ENCODE assay signal across 19 cellular contexts in genomic region chr6:42182101-42182500, GRCh38. TPM values are rescaled to one million over a fixed set of nuclear protein-coding genes. Genes with fewer than 3 reads are reported as not detected.
A peak's percentile ranks its signal among the peaks of the same experiment; 100 is the strongest.
DNase-seq lines count a peak whose midpoint lies in the region; ATAC-seq, FAIRE-seq and TF ChIP-seq lines count a peak whose summit lies in the region.
"Had no signal": no experiment of that assay in that cellular context is flagged by ENCODE, and none has a peak within 500 bp of the region (broad histone marks: within the 10 kb centered on the region; RNA-seq: fewer than 3 reads in every experiment).

No MANE protein-coding gene starts in this region.

- H3K9me3 Mint-ChIP-seq in CD14-positive monocyte, result no peaks in the 10 kb centered on the region
- H3K9me3 Mint-ChIP-seq: CD4-positive, alpha-beta T cell had no signal

- peaks cover 27% of the 10 kb centered on the region for H3K27me3 Mint-ChIP-seq in T-helper 17 cell
- H3K27me3 Mint-ChIP-seq in CD14-positive monocyte (ENCODE audit: low read depth in 3 of 3), result peaks cover 4 to 9% (median 5%) of the 10 kb centered on the region in 3 donors

- WGBS in small intestine, 3 donors, result 15 to 69% (median 57%) methylated on average over 5 of the region's 5 CpGs

- H3K27ac Mint-ChIP-seq in T-helper 17 cell, result peak overlapping the region; percentile 43
- H3K27ac Mint-ChIP-seq in CD14-positive monocyte, result no peak overlapping the region
- H3K27ac Mint-ChIP-seq: CD4-positive, alpha-beta T cell had no signal

- H3K36me3 ChIP-seq in mucosa of descending colon (ENCODE audit: low read depth), result no peaks in the 10 kb centered on the region
- H3K36me3 ChIP-seq in small intestine (ENCODE audit: control insufficient read depth in 2 of 2, insufficient read depth in 2 of 2, low read length in 2 of 2), result no peaks in the 10 kb centered on the region
- H3K36me3 ChIP-seq: BE2C, HAP-1 had no signal

- H3K9me3 ChIP-seq in T-helper 17 cell (ENCODE audit: control insufficient read depth, low read length, poor library complexity, severe bottlenecking) (no peaks in the 10 kb centered on the region), mucosa of descending colon (no peaks in the 10 kb centered on the region), small intestine (ENCODE audit: control insufficient read depth, low read depth) (no peaks in the 10 kb centered on the region)
- H3K9me3 ChIP-seq: BE2C, Caco-2, HAP-1 had no signal

- intact Hi-C loops in mucosa of descending colon (cut with DNase I, micrococcal nuclease), result no loop called here
- intact Hi-C loops in CD14-positive monocyte (cut with micrococcal nuclease), result no loop called here

- H3K27ac ChIP-seq in small intestine (ENCODE audit: low read depth in 1 of 2, low read length in 1 of 2), result no peak overlapping the region

- H3K4me3 Mint-ChIP-seq in T-helper 17 cell (no peak overlapping the region), CD14-positive monocyte (no peak overlapping the region)
- H3K4me3 Mint-ChIP-seq: CD4-positive, alpha-beta T cell had no signal

- H3K36me3 Mint-ChIP-seq in T-helper 17 cell (ENCODE audit: low read depth) (no peaks in the 10 kb centered on the region), CD14-positive monocyte (no peaks in the 10 kb centered on the region)

- DNase-seq in T-helper 17 cell (no peak), mucosa of descending colon (peak in 2 of 3 donors; percentile 32 to 64), small intestine (peak; percentile 85), NCI-H1436 treated with DMSO at 0.1 percent for 48 hours (lab: John Stamatoyannopoulos, UW) (no peak), CD14-positive monocyte (ENCODE audit: low spot score) (no peak)
- DNase-seq: ACHN; BE2C; C1 segment of cervical spinal cord; Caco-2; CD4-positive, alpha-beta T cell had no signal

- peaks cover 0 to 9% of the 10 kb centered on the region in 2 donors for H3K27me3 ChIP-seq in small intestine (ENCODE audit: control insufficient read depth in 2 of 2, insufficient read depth in 2 of 2, low read length in 2 of 2)
- H3K27me3 ChIP-seq: BE2C had no signal

- H3K4me1 ChIP-seq in mucosa of descending colon (ENCODE audit: low read depth) (no peaks in the 10 kb centered on the region), small intestine (ENCODE audit: control insufficient read depth in 2 of 2, insufficient read depth in 1 of 2, low read depth in 1 of 2, low read length in 1 of 2) (no peaks in the 10 kb centered on the region)
- H3K4me1 ChIP-seq: Caco-2 had no signal

- no peak for ATAC-seq in T-helper 17 cell
- ATAC-seq in mucosa of descending colon, result peak; percentile 92
- ATAC-seq in HG02884 (IDR thresholded peaks at IDR 0.05; ENCODE audit: unreplicated experiment), result no peak
- ATAC-seq: HepG2 had no signal

- no peak for TF ChIP-seq CTCF in mucosa of descending colon (IDR thresholded peaks at IDR 0.05)
- no peak for TF ChIP-seq CTCF in CD14-positive monocyte (IDR thresholded peaks at IDR 0.05)

- no peak overlapping the region for H3K4me3 ChIP-seq in mucosa of descending colon
- no peak overlapping the region for H3K4me3 ChIP-seq in small intestine (ENCODE audit: low read depth in 1 of 2, low read length in 2 of 2)
- H3K4me3 ChIP-seq: HAP-1 had no signal

- H3K4me1 Mint-ChIP-seq in T-helper 17 cell (peaks cover 3% of the 10 kb centered on the region), CD14-positive monocyte (peaks cover 8% of the 10 kb centered on the region)

- FAIRE-seq in small intestine (lab: Jason Lieb, UNC), result no peak
- FAIRE-seq: A204.1, D721Med, G401.6, GM12891, GM19239, H1, HepG2 had no signal

RNA-seq across cellular contexts. Expression of gene GUCA1A, which starts 8.9 kb away (rescaled TPM):
- total RNA-seq in T-helper 17 cell (not detected), mucosa of descending colon (not detected)
- polyA plus RNA-seq in small intestine (under 1 TPM in 1 of 3 donors, not detected in 2; 0.69 TPM), CD14-positive monocyte (not detected)
- total RNA-seq: Caco-2; CD4-positive, alpha-beta T cell; HepG2 had no signal
- polyA plus RNA-seq: HepG2 had no signal

RNA-seq across cellular contexts. Expression of gene GUCA1B, which starts 12.7 kb away (rescaled TPM):
- 1 to 10 TPM; 1.5 to 2.2 TPM for total RNA-seq in T-helper 17 cell
- total RNA-seq in mucosa of descending colon, result 1 to 10 TPM in 1 of 3 donors, under 1 TPM in 2; 0.81 to 3.1 (median 0.99) TPM
- polyA plus RNA-seq in small intestine, result under 1 TPM in 1 of 3 donors, not detected in 2; 0.36 TPM
- under 1 TPM in 1 of 2 donors, not detected in 1; 0.20 TPM for polyA plus RNA-seq in CD14-positive monocyte

RNA-seq across cellular contexts. Expression of gene MRPS10, which starts 35.6 kb away (rescaled TPM):
- total RNA-seq in T-helper 17 cell (10 to 100 TPM; 15.4 to 20.1 TPM), mucosa of descending colon (10 to 100 TPM; 22.2 to 31.7 (median 31.5) TPM)
- polyA plus RNA-seq in small intestine (10 to 100 TPM; 20.0 to 33.0 (median 25.9) TPM), CD14-positive monocyte (10 to 100 TPM; 31.4 to 33.0 TPM)

RNA-seq across cellular contexts. Expression of gene C6orf132, which starts 39.7 kb away (rescaled TPM):
- total RNA-seq in T-helper 17 cell, result not detected
- total RNA-seq in mucosa of descending colon, result 10 to 100 TPM; 22.2 to 67.6 (median 57.6) TPM
- 100 to 1,000 TPM in 2 of 3 donors, 10 to 100 TPM in 1; 44.1 to 198 (median 119) TPM for polyA plus RNA-seq in small intestine
- polyA plus RNA-seq in CD14-positive monocyte, result not detected
- total RNA-seq: CD4-positive, alpha-beta T cell had no signal

Comparison
In these comparisons a context has a peak if more than half of its experiments do, and no peak if none do; other contexts are left out.
1. DNase-seq: peak in mucosa of descending colon (2 of 3) and small intestine (single experiment); none in T-helper 17 cell (0 of 3), NCI-H1436 treated with DMSO at 0.1 percent for 48 hours (single experiment) and CD14-positive monocyte (single experiment).